ENCODE assay signal across 10 cellular contexts in genomic region chr12:50050410-50051280, GRCh38. TPM values are rescaled to one million over a fixed set of nuclear protein-coding genes. Genes with fewer than 3 reads are reported as not detected.
DNase-seq lines count a peak whose midpoint lies in the region; ATAC-seq and TF ChIP-seq lines count a peak whose summit lies in the region.
"Had no signal": no experiment of that assay in that cellular context is flagged by ENCODE, and none has a peak within 500 bp of the region (broad histone marks: within the 10 kb centered on the region; RNA-seq: fewer than 3 reads in every experiment).

No MANE protein-coding gene starts in this region.

- intact Hi-C loops in activated T-helper 1 cell treated with anti-CD3 and anti-CD28 coated beads, Interleukin-12 subunit alpha, Interleukin-12 subunit beta, Interleukin-2, Interleukin-4 antibody, amounts not matched to agents 30 ng/mL and 10 ng/mL and 1 ng/mL, durations not matched to agents 14 hours and 24 hours and 36 hours (cut with micrococcal nuclease), result no loop called here

- peak overlapping the region; percentile 26 for H3K27ac ChIP-seq in RWPE1
- H3K27ac ChIP-seq in gastroesophageal sphincter, result peak overlapping the region in 2 of 4 donors; percentile 24 to 64

- ATAC-seq in gastroesophageal sphincter, result peak; percentile 89
- no peak for ATAC-seq in activated CD4-positive, CD25-positive, alpha-beta regulatory T cell treated with anti-CD3 and anti-CD28 coated beads, Interleukin-2, amount 50 U/mL, for 24 hours
- no peak for ATAC-seq in HG03521 (IDR thresholded peaks at IDR 0.05; ENCODE audit: unreplicated experiment)

- H3K9ac ChIP-seq in ES-I3 (ENCODE audit: low read depth, low read length), result peak overlapping the region; percentile 53; the same call in 1 of the 2 replicates

- DNase-seq in RWPE1 (ENCODE audit: low spot score) (no peak), progenitor cell of endocrine pancreas (ENCODE audit: low spot score, unreplicated experiment) (no peak), activated gamma-delta T cell treated with Interleukin-2 at 50 U/mL for 16 hours (no peak)
- DNase-seq in activated T-helper 1 cell treated with anti-CD3 and anti-CD28 coated beads, Interleukin-12 subunit alpha, Interleukin-12 subunit beta, Interleukin-2, Interleukin-4 antibody, amounts not matched to agents 30 ng/mL and 10 ng/mL and 1 ng/mL, durations not matched to agents 14 hours and 24 hours and 36 hours (ENCODE audit: low spot score), result no peak
- DNase-seq: naive B cell had no signal

- no peak for TF ChIP-seq POLR2A in gastroesophageal sphincter (IDR thresholded peaks at IDR 0.05)

- H3K9me3 Mint-ChIP-seq in progenitor cell of endocrine pancreas (ENCODE audit: low read depth), result no peaks in the 10 kb centered on the region
- H3K9me3 Mint-ChIP-seq in activated T-helper 1 cell treated with anti-CD3 and anti-CD28 coated beads, Interleukin-12 subunit alpha, Interleukin-12 subunit beta, Interleukin-2, Interleukin-4 antibody, amounts not matched to agents 30 ng/mL and 10 ng/mL and 1 ng/mL, durations not matched to agents 14 hours and 24 hours and 36 hours, result no peaks in the 10 kb centered on the region
- H3K9me3 Mint-ChIP-seq: naive B cell; T-helper 1 cell treated with Interleukin-12 subunit alpha and Interleukin-12 subunit beta and Interleukin-4 antibody, amounts not matched to agents 30 μg/mL and 1 μg/mL, for 36 hours had no signal

- POLR2A ChIA-PET in RWPE1 (lab: Yijun Ruan, JAX; ENCODE audit: low non-redundant PET), result no interaction called here

- H3K36me3 ChIP-seq in ES-I3 (ENCODE audit: insufficient read depth, low read length) (no peaks in the 10 kb centered on the region), gastroesophageal sphincter (no peaks in the 10 kb centered on the region)

- H3K27ac Mint-ChIP-seq in progenitor cell of endocrine pancreas, result peak overlapping the region; percentile 56
- H3K27ac Mint-ChIP-seq in activated T-helper 1 cell treated with anti-CD3 and anti-CD28 coated beads, Interleukin-12 subunit alpha, Interleukin-12 subunit beta, Interleukin-2, Interleukin-4 antibody, amounts not matched to agents 30 ng/mL and 10 ng/mL and 1 ng/mL, durations not matched to agents 14 hours and 24 hours and 36 hours, result no peak overlapping the region
- H3K27ac Mint-ChIP-seq: T-helper 1 cell treated with Interleukin-12 subunit alpha and Interleukin-12 subunit beta and Interleukin-4 antibody, amounts not matched to agents 30 μg/mL and 1 μg/mL, for 36 hours had no signal

- CTCF ChIA-PET in RWPE1 (lab: Yijun Ruan, JAX), result interaction anchor here (1.0 to 2.4 kb wide), 4 partner anchors 11 to 184 kb away, joined by 3 to 16 read pairs (median 4); no protein-coding TSS in a partner anchor

- peak overlapping the region; percentile 64 for H3K4me3 Mint-ChIP-seq in progenitor cell of endocrine pancreas (ENCODE audit: low read depth)
- H3K4me3 Mint-ChIP-seq in activated T-helper 1 cell treated with anti-CD3 and anti-CD28 coated beads, Interleukin-12 subunit alpha, Interleukin-12 subunit beta, Interleukin-2, Interleukin-4 antibody, amounts not matched to agents 30 ng/mL and 10 ng/mL and 1 ng/mL, durations not matched to agents 14 hours and 24 hours and 36 hours, result no peak overlapping the region
- H3K4me3 Mint-ChIP-seq: T-helper 1 cell treated with Interleukin-12 subunit alpha and Interleukin-12 subunit beta and Interleukin-4 antibody, amounts not matched to agents 30 μg/mL and 1 μg/mL, for 36 hours had no signal

- H3K4me3 ChIP-seq in gastroesophageal sphincter, result peak overlapping the region in 1 of 2 donors; percentile 36

- no peaks in the 10 kb centered on the region for H3K36me3 Mint-ChIP-seq in progenitor cell of endocrine pancreas (ENCODE audit: insufficient read depth)
- no peaks in the 10 kb centered on the region for H3K36me3 Mint-ChIP-seq in activated T-helper 1 cell treated with anti-CD3 and anti-CD28 coated beads, Interleukin-12 subunit alpha, Interleukin-12 subunit beta, Interleukin-2, Interleukin-4 antibody, amounts not matched to agents 30 ng/mL and 10 ng/mL and 1 ng/mL, durations not matched to agents 14 hours and 24 hours and 36 hours (ENCODE audit: low read depth)
- H3K36me3 Mint-ChIP-seq: naive B cell had no signal

- no peak for TF ChIP-seq CTCF in RWPE1 (conservative IDR thresholded peaks at IDR 0.05; ENCODE audit: low read depth)
- TF ChIP-seq CTCF in gastroesophageal sphincter (IDR thresholded peaks at IDR 0.05), result no peak
- TF ChIP-seq CTCF in progenitor cell of endocrine pancreas (IDR thresholded peaks at IDR 0.05; ENCODE audit: unreplicated experiment), result no peak

- 6 to 11% methylated on average over 6 to 18 of the region's 40 CpGs for WGBS in gastroesophageal sphincter (ENCODE audit: low coverage in 1 of 2), 2 donors

- H3K4me1 Mint-ChIP-seq in progenitor cell of endocrine pancreas (ENCODE audit: low read depth), result peaks cover 9% of the 10 kb centered on the region
- H3K4me1 Mint-ChIP-seq in activated T-helper 1 cell treated with anti-CD3 and anti-CD28 coated beads, Interleukin-12 subunit alpha, Interleukin-12 subunit beta, Interleukin-2, Interleukin-4 antibody, amounts not matched to agents 30 ng/mL and 10 ng/mL and 1 ng/mL, durations not matched to agents 14 hours and 24 hours and 36 hours (ENCODE audit: low read depth), result peaks cover 11% of the 10 kb centered on the region

- TF ChIP-seq EP300 in gastroesophageal sphincter (IDR thresholded peaks at IDR 0.05), result no peak

- H3K4me1 ChIP-seq in ES-I3 (ENCODE audit: insufficient read depth, low read length) (no peaks in the 10 kb centered on the region), gastroesophageal sphincter (peaks cover 0 to 18% (median 3%) of the 10 kb centered on the region in 3 donors)

- no peaks in the 10 kb centered on the region for H3K9me3 ChIP-seq in ES-I3 (ENCODE audit: control insufficient read depth, insufficient read depth, low read length)
- no peaks in the 10 kb centered on the region for H3K9me3 ChIP-seq in gastroesophageal sphincter

- H3K27me3 ChIP-seq in gastroesophageal sphincter, result peaks cover 34% of the 10 kb centered on the region

- peaks cover 53% of the 10 kb centered on the region for H3K27me3 Mint-ChIP-seq in progenitor cell of endocrine pancreas
- H3K27me3 Mint-ChIP-seq in activated T-helper 1 cell treated with anti-CD3 and anti-CD28 coated beads, Interleukin-12 subunit alpha, Interleukin-12 subunit beta, Interleukin-2, Interleukin-4 antibody, amounts not matched to agents 30 ng/mL and 10 ng/mL and 1 ng/mL, durations not matched to agents 14 hours and 24 hours and 36 hours (ENCODE audit: insufficient read depth), result peaks cover 54% of the 10 kb centered on the region

RNA-seq across cellular contexts. Expression of gene ASIC1, which starts 6.8 kb away (rescaled TPM):
- total RNA-seq in gastroesophageal sphincter (1 to 10 TPM in 3 of 4 donors, under 1 TPM in 1; 0.82 to 4.9 (median 3.1) TPM), progenitor cell of endocrine pancreas (5.2 and 5.7 TPM in 2 replicates)
- total RNA-seq in activated T-helper 1 cell treated with anti-CD3 and anti-CD28 coated beads, Interleukin-12 subunit alpha, Interleukin-12 subunit beta, Interleukin-2, Interleukin-4 antibody, amounts not matched to agents 30 ng/mL and 10 ng/mL and 1 ng/mL, durations not matched to agents 14 hours and 24 hours and 36 hours, result 10.2 and 11.2 TPM in 2 replicates

RNA-seq across cellular contexts. Expression of gene RACGAP1, which starts 25.4 kb away (rescaled TPM):
- total RNA-seq in gastroesophageal sphincter, result 10 to 100 TPM; 10.5 to 23.7 (median 13.1) TPM
- total RNA-seq in progenitor cell of endocrine pancreas, result 40.0 and 42.1 TPM in 2 replicates
- total RNA-seq in activated T-helper 1 cell treated with anti-CD3 and anti-CD28 coated beads, Interleukin-12 subunit alpha, Interleukin-12 subunit beta, Interleukin-2, Interleukin-4 antibody, amounts not matched to agents 30 ng/mL and 10 ng/mL and 1 ng/mL, durations not matched to agents 14 hours and 24 hours and 36 hours, result 68.1 and 71.2 TPM in 2 replicates

RNA-seq across cellular contexts. Expression of gene SMARCD1, which starts 34.5 kb away (rescaled TPM):
- total RNA-seq in gastroesophageal sphincter (10 to 100 TPM; 26.6 to 52.8 (median 44.2) TPM), progenitor cell of endocrine pancreas (160 and 167 TPM in 2 replicates)
- total RNA-seq in activated T-helper 1 cell treated with anti-CD3 and anti-CD28 coated beads, Interleukin-12 subunit alpha, Interleukin-12 subunit beta, Interleukin-2, Interleukin-4 antibody, amounts not matched to agents 30 ng/mL and 10 ng/mL and 1 ng/mL, durations not matched to agents 14 hours and 24 hours and 36 hours, result 74.6 and 75.3 TPM in 2 replicates

RNA-seq across cellular contexts. Expression of gene GPD1, which starts 53.2 kb away (rescaled TPM):
- total RNA-seq in gastroesophageal sphincter (10 to 100 TPM in 1 of 4 donors, 1 to 10 TPM in 1, under 1 TPM in 2; 0.08 to 49.5 (median 1.3) TPM), progenitor cell of endocrine pancreas (2.0 and 2.1 TPM in 2 replicates)
- 0.29 and 0.88 TPM in 2 replicates for total RNA-seq in activated T-helper 1 cell treated with anti-CD3 and anti-CD28 coated beads, Interleukin-12 subunit alpha, Interleukin-12 subunit beta, Interleukin-2, Interleukin-4 antibody, amounts not matched to agents 30 ng/mL and 10 ng/mL and 1 ng/mL, durations not matched to agents 14 hours and 24 hours and 36 hours
